Comparison of ENCODE assay signal across 17 cellular contexts in the genomic region with DNA sequence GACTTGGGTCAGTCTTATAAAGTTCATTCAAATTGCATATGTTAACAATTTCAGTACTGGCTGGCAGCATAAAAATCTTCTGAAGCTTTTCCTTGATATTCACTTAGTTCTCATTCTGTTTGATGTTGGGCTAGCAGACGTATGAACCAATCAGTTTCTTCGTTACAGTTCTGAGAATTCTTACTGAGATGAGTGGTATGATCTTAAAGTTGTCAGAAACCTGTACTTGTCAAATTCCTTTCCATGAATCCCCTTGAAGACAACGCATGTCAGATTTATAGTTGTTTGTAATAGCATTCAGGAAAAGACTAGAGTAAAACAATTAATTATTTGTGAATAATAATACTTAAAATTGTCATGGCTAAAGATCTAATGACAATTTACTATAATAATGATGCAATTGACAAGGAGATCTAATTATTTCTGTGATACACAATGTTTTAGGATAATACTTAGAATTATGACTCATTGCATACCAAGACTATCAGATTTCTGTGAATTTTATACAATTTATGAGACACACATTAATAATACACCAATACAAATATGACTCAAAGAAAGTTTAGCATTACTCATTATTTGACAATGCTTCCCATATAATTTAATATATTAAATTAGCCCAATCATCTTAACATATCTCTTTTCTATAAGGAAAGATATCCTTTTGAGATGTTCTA.
"Had no signal": no experiment of that assay in that cellular context is flagged by ENCODE, and none has a peak within 500 bp of the region (broad histone marks: within the 10 kb centered on the region; RNA-seq: fewer than 3 reads in every experiment).

No MANE protein-coding gene starts in this region.

- DNase-seq: activated CD4-positive, alpha-beta T cell treated with anti-CD3 and anti-CD28 coated beads, Interleukin-2, amount 50 U/mL, for 1 hour; activated CD8-positive, alpha-beta memory T cell treated with anti-CD3 and anti-CD28 coated beads for 24 hours; activated effector memory CD4-positive, alpha-beta T cell treated with anti-CD3 and anti-CD28 coated beads, Interleukin-2, amount 50 U/mL, for 16 hours; activated naive CD4-positive, alpha-beta T cell treated with anti-CD3 and anti-CD28 coated beads, Interleukin-2, amount 50 U/mL, for 16 hours; activated T-cell treated with anti-CD3 and anti-CD28 coated beads, Interleukin-2, amount 50 U/mL, for 72 hours; aorta; cortex of kidney; islet precursor cell; left colon; lower lobe of right lung; stimulated activated CD4-positive, alpha-beta T cell treated with anti-CD3 and anti-CD28 coated beads, Interleukin-4, amount 100 ng/mL, for 24 hours; stomach had no signal

- H3K27me3 ChIP-seq: brain microvascular endothelial cell, hepatocyte, stomach had no signal

- H3K4me1 ChIP-seq: lower lobe of right lung, parathyroid adenoma, stomach had no signal

- H3K4me3 ChIP-seq: hepatocyte, lower lobe of right lung, stomach had no signal

- ATAC-seq: activated T-cell treated with anti-CD3 and anti-CD28 coated beads, Interleukin-2, amount 50 U/mL, for 72 hours; left colon; lower lobe of right lung; sciatic nerve; stimulated activated effector memory CD8-positive, alpha-beta T cell treated with anti-CD3 and anti-CD28 coated beads, Interleukin-12 subunit alpha, Interleukin-12 subunit beta, amount 100 ng/mL, for 72 hours had no signal

- H3K27ac ChIP-seq: brain microvascular endothelial cell, hepatocyte, lower lobe of right lung, parathyroid adenoma, stomach had no signal

- H3K4me2 ChIP-seq: hepatocyte had no signal
